In genomic region chr7:139725077-139725476, GRCh38 we compare ENCODE assay signal across 8 cellular contexts. TPM values are rescaled to one million over a fixed set of nuclear protein-coding genes. Genes with fewer than 3 reads are reported as not detected.
DNase-seq lines count a peak whose midpoint lies in the region; ATAC-seq and TF ChIP-seq lines count a peak whose summit lies in the region.

No MANE protein-coding gene starts in this region.

- no peaks in the 10 kb centered on the region for H3K9me3 ChIP-seq in testis

- in situ Hi-C loops in brain microvascular endothelial cell (cut with HindIII; ENCODE audit: low pct_ligation_motif_present, low sequenced_read_pairs), result no loop called here

- TF ChIP-seq CTCF in AG10803 (conservative IDR thresholded peaks at IDR 0.05; ENCODE audit: low read length), result no peak
- no peak for TF ChIP-seq CTCF in brain microvascular endothelial cell (IDR thresholded peaks at IDR 0.05; ENCODE audit: low read depth, low read length, missing control alignments)
- TF ChIP-seq CTCF in testis (IDR thresholded peaks at IDR 0.05), result no peak

- ATAC-seq in GM19438 (IDR thresholded peaks at IDR 0.05; ENCODE audit: low read depth, unreplicated experiment) (peak; percentile 76), HG03280 (IDR thresholded peaks at IDR 0.05; ENCODE audit: unreplicated experiment) (peak; percentile 76)

- no peak overlapping the region for H3K4me3 ChIP-seq in AG10803 (ENCODE audit: low read length)
- H3K4me3 ChIP-seq in brain microvascular endothelial cell (ENCODE audit: low read depth, low read length), result no peak overlapping the region
- H3K4me3 ChIP-seq in testis, result no peak overlapping the region

- intact Hi-C loops in testis (cut with DNase I; ENCODE audit: low total_unique reads), result no loop called here

- H3K27me3 ChIP-seq in brain microvascular endothelial cell (replicated peaks) (no peaks in the 10 kb centered on the region), testis (no peaks in the 10 kb centered on the region)

- DNase-seq in AG10803 (ENCODE audit: low read depth), result peak; percentile 81
- DNase-seq in brain microvascular endothelial cell, result peak; percentile 68
- DNase-seq in stromal cell of bone marrow (ENCODE audit: low read depth), result peak; percentile 72
- no peak for DNase-seq in effector CD4-positive, alpha-beta T cell
- DNase-seq in 8988T, result no peak
- no peak for DNase-seq in testis

- no peaks in the 10 kb centered on the region for H3K36me3 ChIP-seq in brain microvascular endothelial cell (replicated peaks)
- no peaks in the 10 kb centered on the region for H3K36me3 ChIP-seq in testis (ENCODE audit: low read depth, missing control alignments)

- peak overlapping the region; percentile 45 for H3K27ac ChIP-seq in brain microvascular endothelial cell
- no peak overlapping the region for H3K27ac ChIP-seq in testis

- 79% methylated on average over 6 of the region's 6 CpGs for WGBS in testis, 2 donors

- TF ChIP-seq POLR2A in testis (IDR thresholded peaks at IDR 0.05), result no peak

- H3K4me1 ChIP-seq in testis, result no peaks in the 10 kb centered on the region

RNA-seq across cellular contexts. Expression of gene HIPK2, which starts 52.7 kb away (rescaled TPM):
- 10 to 100 TPM; 17.8 to 22.4 TPM for total RNA-seq in testis
- 6.3 TPM for polyA plus RNA-seq in testis (ENCODE audit: insufficient read depth, low read depth, low replicate concordance)

Comparison
In these comparisons a context has a peak if more than half of its experiments do, and no peak if none do; other contexts are left out.
1. DNase-seq: peak in AG10803 (single experiment), brain microvascular endothelial cell (single experiment) and stromal cell of bone marrow (single experiment); none in effector CD4-positive, alpha-beta T cell (single experiment), 8988T (single experiment) and testis (single experiment).